Comparison of ENCODE assay signal across 27 cellular contexts in the genomic region with DNA sequence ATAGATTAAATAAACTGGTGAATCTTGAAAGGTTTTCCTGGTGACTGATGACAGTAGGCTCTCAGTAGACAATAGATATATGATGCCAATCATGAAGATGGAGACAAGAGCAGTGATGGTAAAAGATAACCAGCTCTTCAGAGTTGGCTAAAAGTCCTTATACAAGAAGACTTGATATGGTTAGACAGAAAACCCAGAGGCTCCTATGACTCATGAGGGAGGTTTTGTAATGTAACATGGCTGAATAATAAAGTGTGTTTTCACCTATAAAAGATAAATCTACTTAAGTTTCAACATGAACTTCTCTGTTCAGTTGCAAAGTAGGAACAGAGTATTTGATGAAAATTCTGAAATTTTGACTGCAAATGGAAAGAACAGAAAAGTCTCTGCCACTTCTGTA. TPM values are rescaled to one million over a fixed set of nuclear protein-coding genes. Genes with fewer than 3 reads are reported as not detected.
"Had no signal": no experiment of that assay in that cellular context is flagged by ENCODE, and none has a peak within 500 bp of the region (broad histone marks: within the 10 kb centered on the region; RNA-seq: fewer than 3 reads in every experiment).

No MANE protein-coding gene starts in this region.

- H3K4me3 ChIP-seq: adrenal gland, SJCRH30 had no signal

- H3K36me3 ChIP-seq: adrenal gland, SJCRH30, WERI-Rb-1 had no signal

- H3K27ac ChIP-seq: adrenal gland, KMS-11, SJCRH30, WERI-Rb-1 had no signal

- DNase-seq: activated CD4-positive, alpha-beta memory T cell treated with anti-CD3 and anti-CD28 coated beads, Interleukin-2, amount 10 ng/mL, durations not matched to agents 7 days and 5 days; activated CD4-positive, alpha-beta T cell treated with anti-CD3 and anti-CD28 coated beads for 36 hours; activated CD4-positive, alpha-beta T cell treated with anti-CD3 and anti-CD28 coated beads, Interleukin-2, amount 50 U/mL, for 1 hour; activated naive CD4-positive, alpha-beta T cell treated with anti-CD3 and anti-CD28 coated beads, Interleukin-2, amount 50 U/mL, for 16 hours; activated naive CD8-positive, alpha-beta T cell treated with anti-CD3 and anti-CD28 coated beads, Interleukin-2, amount 10 ng/mL, durations not matched to agents 7 days and 5 days; activated T-cell treated with anti-CD3 and anti-CD28 coated beads for 4 hours; adrenal gland; aorta; NCI-H1105 treated with DMSO at 0.1 percent for 48 hours; NCI-H1436 treated with DMSO at 0.1 percent for 48 hours; NCI-H187; NCI-H2171; NCI-H2227 treated with DMSO at 0.1 percent for 48 hours; NCI-H69; NK-92 treated with Interleukin-12 subunit alpha and Interleukin-12 subunit beta, amount 100 ng/mL, for 24 hours; OCI-M1; Right ventricle myocardium superior; RPMI8226; SJCRH30; SK-N-SH; T-helper 1 cell; WERI-Rb-1 had no signal

- ATAC-seq: activated CD4-positive, alpha-beta T cell treated with anti-CD3 and anti-CD28 coated beads for 36 hours; Panc1 had no signal

- H3K27me3 ChIP-seq: adrenal gland, SJCRH30 had no signal

- H3K9me3 ChIP-seq: adrenal gland, SJCRH30, SK-N-SH had no signal

- H3K4me1 ChIP-seq: adrenal gland, SJCRH30 had no signal

RNA-seq across cellular contexts. Expression of a gene that starts 12.7 kb away (rescaled TPM):
- total RNA-seq: activated CD4-positive, alpha-beta memory T cell treated with anti-CD3 and anti-CD28 coated beads, Interleukin-2, amount 10 ng/mL, durations not matched to agents 7 days and 5 days; activated CD4-positive, alpha-beta T cell treated with anti-CD3 and anti-CD28 coated beads for 36 hours; activated CD8-positive, alpha-beta memory T cell treated with anti-CD3 and anti-CD28 coated beads for 36 hours; activated naive CD8-positive, alpha-beta T cell treated with anti-CD3 and anti-CD28 coated beads, Interleukin-2, amount 10 ng/mL, durations not matched to agents 7 days and 5 days; adrenal gland; aorta; NCI-H460; Right ventricle myocardium superior; SJCRH30; T-helper 2 cell treated with Interferon-gamma antibody and Interleukin-4, amounts not matched to agents 100 ng/mL and 5 ng/mL, for 36 hours had no signal
- polyA plus RNA-seq: SK-N-SH had no signal
